ENCODE assay signal across 2 cellular contexts in genomic region chr22:28911777-28912669, GRCh38.
TF ChIP-seq lines count a peak whose summit lies in the region.

No MANE protein-coding gene starts in this region.

TF ChIP-seq in SK-N-SH treated with all-trans-retinoic acid at 6 μM for 48 hours, 23 proteins besides CTCF, POLR2A, EP300 and RAD21 (continued from another document):
- TF ChIP-seq CREB5 (CRISPR knock-in tag; IDR thresholded peaks at IDR 0.05; ENCODE audit: low read depth) (no peak), ZNF8 (CRISPR knock-in tag; IDR thresholded peaks at IDR 0.05) (no peak), ZFP30 (CRISPR knock-in tag; IDR thresholded peaks at IDR 0.05) (no peak), ZFP3 (CRISPR knock-in tag; IDR thresholded peaks at IDR 0.05) (no peak), ZNF70 (CRISPR knock-in tag; IDR thresholded peaks at IDR 0.05) (no peak), ISL1 (CRISPR knock-in tag; IDR thresholded peaks at IDR 0.05) (no peak), ARNTL (CRISPR knock-in tag; IDR thresholded peaks at IDR 0.05; ENCODE audit: borderline replicate concordance, low read depth) (no peak), TCF4 (CRISPR knock-in tag; IDR thresholded peaks at IDR 0.05; ENCODE audit: borderline replicate concordance) (no peak)

TF ChIP-seq in SK-N-SH, 30 proteins besides CTCF, POLR2A, EP300 and RAD21 (continued from another document):
- TF ChIP-seq, protein P1, sequence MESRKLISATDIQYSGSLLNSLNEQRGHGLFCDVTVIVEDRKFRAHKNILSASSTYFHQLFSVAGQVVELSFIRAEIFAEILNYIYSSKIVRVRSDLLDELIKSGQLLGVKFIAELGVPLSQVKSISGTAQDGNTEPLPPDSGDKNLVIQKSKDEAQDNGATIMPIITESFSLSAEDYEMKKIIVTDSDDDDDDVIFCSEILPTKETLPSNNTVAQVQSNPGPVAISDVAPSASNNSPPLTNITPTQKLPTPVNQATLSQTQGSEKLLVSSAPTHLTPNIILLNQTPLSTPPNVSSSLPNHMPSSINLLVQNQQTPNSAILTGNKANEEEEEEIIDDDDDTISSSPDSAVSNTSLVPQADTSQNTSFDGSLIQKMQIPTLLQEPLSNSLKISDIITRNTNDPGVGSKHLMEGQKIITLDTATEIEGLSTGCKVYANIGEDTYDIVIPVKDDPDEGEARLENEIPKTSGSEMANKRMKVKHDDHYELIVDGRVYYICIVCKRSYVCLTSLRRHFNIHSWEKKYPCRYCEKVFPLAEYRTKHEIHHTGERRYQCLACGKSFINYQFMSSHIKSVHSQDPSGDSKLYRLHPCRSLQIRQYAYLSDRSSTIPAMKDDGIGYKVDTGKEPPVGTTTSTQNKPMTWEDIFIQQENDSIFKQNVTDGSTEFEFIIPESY (IDR thresholded peaks at IDR 0.05; ENCODE audit: borderline replicate concordance, low read depth): no peak
- TF ChIP-seq, protein P2, sequence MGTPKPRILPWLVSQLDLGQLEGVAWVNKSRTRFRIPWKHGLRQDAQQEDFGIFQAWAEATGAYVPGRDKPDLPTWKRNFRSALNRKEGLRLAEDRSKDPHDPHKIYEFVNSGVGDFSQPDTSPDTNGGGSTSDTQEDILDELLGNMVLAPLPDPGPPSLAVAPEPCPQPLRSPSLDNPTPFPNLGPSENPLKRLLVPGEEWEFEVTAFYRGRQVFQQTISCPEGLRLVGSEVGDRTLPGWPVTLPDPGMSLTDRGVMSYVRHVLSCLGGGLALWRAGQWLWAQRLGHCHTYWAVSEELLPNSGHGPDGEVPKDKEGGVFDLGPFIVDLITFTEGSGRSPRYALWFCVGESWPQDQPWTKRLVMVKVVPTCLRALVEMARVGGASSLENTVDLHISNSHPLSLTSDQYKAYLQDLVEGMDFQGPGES (IDR thresholded peaks at IDR 0.05; ENCODE audit: low read depth, low read length): no peak
- TF ChIP-seq POLR2AphosphoS5 (IDR thresholded peaks at IDR 0.05; ENCODE audit: low read depth, low read length) (no peak), SMC3 (IDR thresholded peaks at IDR 0.05; ENCODE audit: low read depth, low read length) (no peak), TAF1 (IDR thresholded peaks at IDR 0.05; ENCODE audit: borderline replicate concordance, low read depth, low read length) (no peak), YY1 (IDR thresholded peaks at IDR 0.05; ENCODE audit: low read depth) (no peak), RXRA (IDR thresholded peaks at IDR 0.05; ENCODE audit: borderline replicate concordance, low read depth) (no peak), SIN3A (IDR thresholded peaks at IDR 0.05; ENCODE audit: borderline replicate concordance, low read depth, low read length) (no peak), TEAD4 (IDR thresholded peaks at IDR 0.05; ENCODE audit: borderline replicate concordance, insufficient read depth) (no peak)
